In the genomic region with DNA sequence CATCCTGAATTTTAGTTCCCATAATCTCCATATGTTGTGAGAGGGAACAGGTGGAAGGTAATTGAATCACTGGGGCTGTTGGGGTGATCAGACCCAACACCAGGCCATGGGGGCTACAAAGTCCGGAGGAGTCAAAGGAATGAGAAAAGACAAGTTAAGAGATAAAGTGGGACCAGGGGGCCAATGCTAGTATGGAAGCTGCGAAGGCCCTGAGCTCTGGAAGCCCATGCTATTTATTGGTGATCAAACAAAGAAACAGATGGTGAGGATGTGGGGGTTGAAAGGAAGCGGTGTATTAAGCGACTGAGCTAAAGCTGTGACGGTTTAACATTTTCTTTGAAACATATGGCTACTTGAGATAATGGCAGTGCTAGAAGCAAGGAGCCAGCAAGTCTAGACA, we compare ENCODE assay signal across 18 cellular contexts.
DNase-seq lines count a peak whose midpoint lies in the region; ATAC-seq, FAIRE-seq and TF ChIP-seq lines count a peak whose summit lies in the region.
"Had no signal": no experiment of that assay in that cellular context is flagged by ENCODE, and none has a peak within 500 bp of the region (broad histone marks: within the 10 kb centered on the region; RNA-seq: fewer than 3 reads in every experiment).

No MANE protein-coding gene starts in this region.

- no TSS peak for BruUV-seq in Caco-2 (replicated peaks; lab: Mats Ljungman, UMichigan)

- CTCF ChIA-PET in Caco-2 (lab: Charles Lee), result no interaction called here

- H3K9me3 Mint-ChIP-seq in Caco-2 (ENCODE audit: unreplicated experiment), result peaks cover 31% of the 10 kb centered on the region

- peaks cover 19% of the 10 kb centered on the region for H3K4me1 ChIP-seq in left ventricle myocardium inferior
- no peaks in the 10 kb centered on the region for H3K4me1 ChIP-seq in right atrium auricular region
- H3K4me1 ChIP-seq in small intestine (ENCODE audit: control insufficient read depth in 2 of 2, insufficient read depth in 1 of 2, low read depth in 1 of 2, low read length in 1 of 2), result no peaks in the 10 kb centered on the region
- no peaks in the 10 kb centered on the region for H3K4me1 ChIP-seq in Caco-2
- H3K4me1 ChIP-seq: thyroid gland had no signal

- no peaks in the 10 kb centered on the region for H3K36me3 Mint-ChIP-seq in Caco-2 (ENCODE audit: insufficient read depth, unreplicated experiment)

- POLR2A ChIA-PET in Caco-2 (lab: Charles Lee), result no interaction called here

- no peak overlapping the region for H3K4me3 ChIP-seq in left ventricle myocardium inferior
- no peak overlapping the region for H3K4me3 ChIP-seq in right atrium auricular region
- no peak overlapping the region for H3K4me3 ChIP-seq in fibroblast of the aortic adventitia (ENCODE audit: low read depth, low read length)
- no peak overlapping the region for H3K4me3 ChIP-seq in small intestine (ENCODE audit: low read depth in 1 of 2, low read length in 2 of 2)
- no peak overlapping the region for H3K4me3 ChIP-seq in Caco-2 (ENCODE audit: low read depth, low read length)
- H3K4me3 ChIP-seq: cardiac muscle cell, PC-9, thyroid gland had no signal

- H3K9me3 ChIP-seq in left ventricle myocardium inferior (replicated peaks) (peaks cover 34% of the 10 kb centered on the region), right atrium auricular region (peaks cover 9 to 25% of the 10 kb centered on the region in 2 donors), small intestine (ENCODE audit: control insufficient read depth, low read depth) (no peaks in the 10 kb centered on the region), Caco-2 (0 out of 2 replicates have a peak, but pooled peaks cover 5% of the 10 kb centered on the region)
- H3K9me3 ChIP-seq: thyroid gland had no signal

- FAIRE-seq in small intestine (lab: Jason Lieb, UNC), result no peak

- no peaks in the 10 kb centered on the region for H3K4me1 Mint-ChIP-seq in Caco-2 (ENCODE audit: low read depth, unreplicated experiment)
- H3K4me1 Mint-ChIP-seq: stimulated activated naive B cell treated with anti-CD40 and anti-IgM and Interleukin-4, amounts not matched to agents 10 μg/mL and 1 μg/mL and 100 μg/mL, for 72 hours had no signal

- DNase-seq in left ventricle myocardium inferior (no peak), right atrium auricular region (ENCODE audit: low spot score) (no peak), OCI-M1 (lab: John Stamatoyannopoulos, UW) (peak; percentile 26), fibroblast of the aortic adventitia (ENCODE audit: low read depth) (peak; percentile 24), small intestine (no peak), Caco-2 (no peak)
- DNase-seq in activated naive CD4-positive, alpha-beta T cell (lab: John Stamatoyannopoulos, UW), result no peak
- DNase-seq: left colon; NCI-H187 treated with DMSO at 0.1 percent for 48 hours; NCI-H526 treated with DMSO at 0.1 percent for 48 hours; occipital lobe; PC-9; stimulated activated naive B cell treated with anti-CD40 and anti-IgM and Interleukin-4, amounts not matched to agents 10 μg/mL and 1 μg/mL and 100 μg/mL, for 72 hours; thyroid gland had no signal

- H3K27me3 Mint-ChIP-seq in Caco-2 (ENCODE audit: insufficient read depth, unreplicated experiment), result no peaks in the 10 kb centered on the region
- H3K27me3 Mint-ChIP-seq: stimulated activated naive B cell treated with anti-CD40 and anti-IgM and Interleukin-4, amounts not matched to agents 10 μg/mL and 1 μg/mL and 100 μg/mL, for 72 hours had no signal

- intact Hi-C loops in left ventricle myocardium inferior (cut with micrococcal nuclease), result no loop called here
- intact Hi-C loops in Caco-2 (cut with micrococcal nuclease; ENCODE audit: unreplicated experiment), result no loop called here

- H3K27ac Mint-ChIP-seq in Caco-2 (ENCODE audit: unreplicated experiment), result no peak overlapping the region
- H3K27ac Mint-ChIP-seq: stimulated activated naive B cell treated with anti-CD40 and anti-IgM and Interleukin-4, amounts not matched to agents 10 μg/mL and 1 μg/mL and 100 μg/mL, for 72 hours; T-helper 2 cell treated with Interferon-gamma antibody and Interleukin-4, amounts not matched to agents 5 μg/mL and 100 μg/mL, for 36 hours had no signal

- no peak overlapping the region for H3K4me3 Mint-ChIP-seq in Caco-2 (ENCODE audit: unreplicated experiment)
- H3K4me3 Mint-ChIP-seq: stimulated activated naive B cell treated with anti-CD40 and anti-IgM and Interleukin-4, amounts not matched to agents 10 μg/mL and 1 μg/mL and 100 μg/mL, for 72 hours; T-helper 2 cell treated with Interferon-gamma antibody and Interleukin-4, amounts not matched to agents 5 μg/mL and 100 μg/mL, for 36 hours had no signal

- no peak for ATAC-seq in GM19467 (IDR thresholded peaks at IDR 0.05; ENCODE audit: unreplicated experiment)
- ATAC-seq: left colon; stimulated activated naive B cell treated with anti-CD40 and anti-IgM and Interleukin-4, amounts not matched to agents 10 μg/mL and 1 μg/mL and 100 μg/mL, for 72 hours had no signal

- peak overlapping the region; percentile 82 for H3K27ac ChIP-seq in left ventricle myocardium inferior (replicated peaks)
- H3K27ac ChIP-seq in right atrium auricular region, result no peak overlapping the region
- H3K27ac ChIP-seq in small intestine (ENCODE audit: low read depth in 1 of 2, low read length in 1 of 2), result no peak overlapping the region
- H3K27ac ChIP-seq: C4-2B, cardiac muscle cell, PC-9, thyroid gland had no signal

- H3K27me3 ChIP-seq in left ventricle myocardium inferior (ENCODE audit: low read depth), result no peaks in the 10 kb centered on the region
- no peaks in the 10 kb centered on the region for H3K27me3 ChIP-seq in right atrium auricular region
- H3K27me3 ChIP-seq in small intestine (ENCODE audit: control insufficient read depth in 2 of 2, insufficient read depth in 2 of 2, low read length in 2 of 2), result no peaks in the 10 kb centered on the region
- H3K27me3 ChIP-seq in Caco-2 (replicated peaks; ENCODE audit: control insufficient read depth, insufficient read depth, low read length), result no peaks in the 10 kb centered on the region
- H3K27me3 ChIP-seq: cardiac muscle cell, thyroid gland had no signal

- H3K36me3 ChIP-seq in left ventricle myocardium inferior (peaks cover 18% of the 10 kb centered on the region), right atrium auricular region (no peaks in the 10 kb centered on the region), small intestine (ENCODE audit: control insufficient read depth in 2 of 2, insufficient read depth in 2 of 2, low read length in 2 of 2) (no peaks in the 10 kb centered on the region), Caco-2 (ENCODE audit: control insufficient read depth, insufficient read depth, low read length) (no peaks in the 10 kb centered on the region)
- H3K36me3 ChIP-seq: cardiac muscle cell, thyroid gland had no signal

- WGBS in small intestine, 3 donors, result 91 to 94% (median 93%) methylated on average over 5 of the region's 5 CpGs

- TF ChIP-seq CTCF in left ventricle myocardium inferior (IDR thresholded peaks at IDR 0.05; ENCODE audit: borderline replicate concordance) (no peak), right atrium auricular region (IDR thresholded peaks at IDR 0.05) (no peak), fibroblast of the aortic adventitia (IDR thresholded peaks at IDR 0.05; ENCODE audit: insufficient read depth, low read length) (no peak), Caco-2 (IDR thresholded peaks at IDR 0.05; ENCODE audit: insufficient read depth in 1 of 2, low read depth in 1 of 2, low read length in 1 of 2, severe bottlenecking in 1 of 2, unreplicated experiment in 1 of 2) (no peak)

Comparison
In these comparisons a context has a peak if more than half of its experiments do, and no peak if none do; other contexts are left out.
1. DNase-seq: peak in OCI-M1 (single experiment) and fibroblast of the aortic adventitia (single experiment); none in left ventricle myocardium inferior (single experiment), right atrium auricular region (single experiment), small intestine (single experiment), Caco-2 (0 of 2) and activated naive CD4-positive, alpha-beta T cell (0 of 4).